ENCODE assay signal across 10 cellular contexts in genomic region chrX:78333521-78333920, GRCh38. TPM values are rescaled to one million over a fixed set of nuclear protein-coding genes. Genes with fewer than 3 reads are reported as not detected.
A peak's percentile ranks its signal among the peaks of the same experiment; 100 is the strongest.
DNase-seq lines count a peak whose midpoint lies in the region; ATAC-seq and TF ChIP-seq lines count a peak whose summit lies in the region.
"Had no signal": no experiment of that assay in that cellular context is flagged by ENCODE, and none has a peak within 500 bp of the region (broad histone marks: within the 10 kb centered on the region; RNA-seq: fewer than 3 reads in every experiment).

No MANE protein-coding gene starts in this region.

- H3K9me3 ChIP-seq in left lung: no peaks in the 10 kb centered on the region
- H3K9me3 ChIP-seq: SJCRH30 had no signal

- TF ChIP-seq CTCF in KMS-11 (conservative IDR thresholded peaks at IDR 0.05; ENCODE audit: low read depth, low read length): no peak
- TF ChIP-seq CTCF in left lung (IDR thresholded peaks at IDR 0.05): no peak

- no peaks in the 10 kb centered on the region for H3K27me3 ChIP-seq in KMS-11 (ENCODE audit: insufficient read depth, low read depth)
- no peaks in the 10 kb centered on the region for H3K27me3 ChIP-seq in left lung
- H3K27me3 ChIP-seq: SJCRH30 had no signal

- H3K4me2 ChIP-seq in KMS-11: no peak overlapping the region

- no peaks in the 10 kb centered on the region for H3K79me2 ChIP-seq in KMS-11 (ENCODE audit: insufficient read depth, low read depth)

- H2AFZ ChIP-seq in KMS-11 (ENCODE audit: low read depth): peak overlapping the region; percentile 10; the same call in 1 of the 2 replicates

- intact Hi-C loops in left lung (cut with DNase I): no loop called here

- H3K36me3 ChIP-seq in KMS-11 (ENCODE audit: insufficient read depth): no peaks in the 10 kb centered on the region
- H3K36me3 ChIP-seq in left lung: no peaks in the 10 kb centered on the region
- H3K36me3 ChIP-seq: SJCRH30 had no signal

- no peak overlapping the region for H3K9ac ChIP-seq in KMS-11

- DNase-seq in NCI-H2171 (lab: John Stamatoyannopoulos, UW): peak; percentile 0
- DNase-seq in NCI-H2171 treated with DMSO at 0.1 percent for 48 hours (lab: John Stamatoyannopoulos, UW): no peak
- DNase-seq in left lung: no peak
- no peak for DNase-seq in superior temporal gyrus (ENCODE audit: extremely low spot score)
- DNase-seq in NCI-H1105 treated with DMSO at 0.1 percent for 48 hours (lab: John Stamatoyannopoulos, UW): no peak
- DNase-seq in stimulated activated CD4-positive, alpha-beta T cell treated with anti-CD3 and anti-CD28 coated beads, Interleukin-1b, Interleukin-23, amount 100 ng/mL, for 48 hours: no peak

- peak; percentile 68 for ATAC-seq in GM21529 (IDR thresholded peaks at IDR 0.05; ENCODE audit: unreplicated experiment)
- peak; percentile 60 for ATAC-seq in left lung

- no peaks in the 10 kb centered on the region for H4K20me1 ChIP-seq in KMS-11 (ENCODE audit: insufficient read depth)

- H3K4me1 ChIP-seq in KMS-11 (ENCODE audit: low read depth, poor library complexity, severe bottlenecking) (peaks cover 10% of the 10 kb centered on the region), left lung (no peaks in the 10 kb centered on the region)

- H3K4me3 ChIP-seq in KMS-11 (IDR thresholded peaks at IDR 0.05; ENCODE audit: insufficient read depth, low read depth, low read length) (no peak overlapping the region), left lung (no peak overlapping the region)
- H3K4me3 ChIP-seq: lung, SJCRH30 had no signal

- no peak overlapping the region for H3K27ac ChIP-seq in KMS-11
- no peak overlapping the region for H3K27ac ChIP-seq in left lung
- H3K27ac ChIP-seq: SJCRH30 had no signal

RNA-seq across cellular contexts. Expression of gene CYSLTR1, which starts 6.1 kb away (rescaled TPM):
- 1 to 10 TPM; 2.8 to 5.8 TPM for total RNA-seq in left lung
